In the genomic region with DNA sequence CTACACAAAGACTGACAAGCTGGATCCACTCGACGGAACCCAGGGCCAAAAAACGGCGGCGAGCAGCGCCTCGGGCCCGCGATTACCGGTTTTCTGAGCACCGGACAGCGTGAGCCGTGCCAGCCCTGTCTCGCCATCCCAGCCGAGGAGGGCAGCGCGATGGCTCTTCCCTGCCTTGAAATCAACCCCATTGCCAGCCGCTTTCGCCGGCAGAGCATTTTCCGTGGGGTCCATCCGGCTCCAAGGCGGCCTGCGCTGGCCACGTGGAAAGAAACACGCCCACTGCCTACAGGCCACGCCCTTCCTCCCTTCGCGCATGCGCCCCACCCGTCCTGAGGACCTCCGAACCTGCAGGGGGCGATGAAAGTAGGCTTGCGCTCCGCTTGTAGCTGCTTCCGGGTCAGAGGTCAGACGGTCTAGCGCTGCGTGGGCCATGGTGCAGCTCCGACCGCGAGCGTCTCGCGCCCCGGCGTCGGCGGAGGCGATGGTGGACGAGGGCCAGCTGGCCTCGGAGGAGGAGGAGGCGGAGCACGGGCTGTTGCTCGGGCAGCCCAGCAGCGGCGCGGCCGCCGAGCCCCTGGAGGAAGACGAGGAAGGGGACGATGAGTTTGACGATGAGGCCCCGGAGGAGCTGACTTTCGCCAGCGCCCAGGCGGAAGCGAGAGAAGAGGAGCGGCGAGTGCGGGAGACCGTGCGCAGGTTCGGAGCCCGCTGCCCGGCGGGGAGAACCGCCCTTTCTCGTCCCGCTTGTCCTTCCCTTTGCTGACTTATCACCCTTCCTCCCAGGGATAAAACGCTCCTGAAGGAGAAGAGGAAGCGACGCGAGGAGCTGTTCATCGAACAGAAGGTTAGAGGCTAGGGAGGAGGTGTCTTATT, we compare ENCODE assay signal across 1 cellular context.
TF ChIP-seq lines count a peak whose summit lies in the region.

Gene NOL7, plus strand, starts transcription at position 410 of the 876 bp plus-strand sequence. Its CDS starts 24 bp downstream, at position 434.

TF ChIP-seq in K562, 482 proteins besides CTCF, POLR2A, EP300 and RAD21 (continued from another document and continues in another):
- TF ChIP-seq ARHGAP35 (IDR thresholded peaks at IDR 0.05; ENCODE audit: partially characterized antibody) (no peak), ARID3B (CRISPR knock-in tag; IDR thresholded peaks at IDR 0.05; ENCODE audit: borderline replicate concordance) (0 out of 2 replicates have a peak, but pooled peaks have one; percentile 58), ZFX (CRISPR knock-in tag; IDR thresholded peaks at IDR 0.05) (peak; percentile 99), ZNF23 (CRISPR knock-in tag; IDR thresholded peaks at IDR 0.05) (no peak), RBM34 (IDR thresholded peaks at IDR 0.05; ENCODE audit: borderline replicate concordance, insufficient read depth, low read length) (no peak), SRSF1 (IDR thresholded peaks at IDR 0.05; ENCODE audit: low read depth, low read length) (no peak), PYGO2 (tag; IDR thresholded peaks at IDR 0.05) (no peak), ZNF280A (IDR thresholded peaks at IDR 0.05; ENCODE audit: low read depth, partially characterized antibody) (no peak), POLR2AphosphoS5 (IDR thresholded peaks at IDR 0.05; ENCODE audit: control insufficient read depth, insufficient read depth, low read depth, low read length) (peak; percentile 94), ZNF75A (CRISPR knock-in tag; IDR thresholded peaks at IDR 0.05) (peak; percentile 13; the same call in 1 of the 2 replicates), NFATC3 (IDR thresholded peaks at IDR 0.05) (no peak), ZNF699 (CRISPR knock-in tag; IDR thresholded peaks at IDR 0.05; ENCODE audit: insufficient replicate concordance) (no peak), NELFE (IDR thresholded peaks at IDR 0.05; ENCODE audit: insufficient read depth, insufficient read length) (no peak), SIN3A (IDR thresholded peaks at IDR 0.05; ENCODE audit: borderline replicate concordance in 2 of 2, control insufficient read depth in 1 of 2, low read depth in 2 of 2, low read length in 2 of 2) (peak; percentile 82 to 97), ZBTB8A (IDR thresholded peaks at IDR 0.05; ENCODE audit: partially characterized antibody) (no peak), NR2C1 (IDR thresholded peaks at IDR 0.05) (peak; percentile 100), NR2C1 (tag; IDR thresholded peaks at IDR 0.05) (peak; percentile 100), BHLHE40 (IDR thresholded peaks at IDR 0.05; ENCODE audit: low read length) (peak; percentile 52), AFF1 (IDR thresholded peaks at IDR 0.05; ENCODE audit: low read depth in 1 of 2, partially characterized antibody in 2 of 2) (peak in 1 of 2 experiments; percentile 25), C11orf30 (IDR thresholded peaks at IDR 0.05; ENCODE audit: low read depth) (peak; percentile 98), STAT6 (CRISPR knock-in tag; IDR thresholded peaks at IDR 0.05) (no peak; the same call in 1 of the 2 replicates), POLR2G (IDR thresholded peaks at IDR 0.05; ENCODE audit: low read depth, low read length) (peak; percentile 98), MIER1 (IDR thresholded peaks at IDR 0.05; ENCODE audit: low read depth) (no peak), PREB (CRISPR knock-in tag; IDR thresholded peaks at IDR 0.05) (no peak), ZNF124 (CRISPR knock-in tag; IDR thresholded peaks at IDR 0.05) (no peak), KAT7 (CRISPR knock-in tag; IDR thresholded peaks at IDR 0.05; ENCODE audit: borderline replicate concordance) (peak; percentile 99), NFIX (CRISPR knock-in tag; IDR thresholded peaks at IDR 0.05; ENCODE audit: low read depth) (no peak), TBL1XR1 (IDR thresholded peaks at IDR 0.05; ENCODE audit: low read length in 2 of 2) (peak; percentile 69 to 99), EHMT2 (IDR thresholded peaks at IDR 0.05) (peak; percentile 63; the same call in 1 of the 2 replicates)
- TF ChIP-seq, protein P1, sequence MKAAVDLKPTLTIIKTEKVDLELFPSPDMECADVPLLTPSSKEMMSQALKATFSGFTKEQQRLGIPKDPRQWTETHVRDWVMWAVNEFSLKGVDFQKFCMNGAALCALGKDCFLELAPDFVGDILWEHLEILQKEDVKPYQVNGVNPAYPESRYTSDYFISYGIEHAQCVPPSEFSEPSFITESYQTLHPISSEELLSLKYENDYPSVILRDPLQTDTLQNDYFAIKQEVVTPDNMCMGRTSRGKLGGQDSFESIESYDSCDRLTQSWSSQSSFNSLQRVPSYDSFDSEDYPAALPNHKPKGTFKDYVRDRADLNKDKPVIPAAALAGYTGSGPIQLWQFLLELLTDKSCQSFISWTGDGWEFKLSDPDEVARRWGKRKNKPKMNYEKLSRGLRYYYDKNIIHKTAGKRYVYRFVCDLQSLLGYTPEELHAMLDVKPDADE (conservative IDR thresholded peaks at IDR 0.05; ENCODE audit: control insufficient read depth, low read depth, low read length) = peak; percentile 91
- TF ChIP-seq, protein P2, sequence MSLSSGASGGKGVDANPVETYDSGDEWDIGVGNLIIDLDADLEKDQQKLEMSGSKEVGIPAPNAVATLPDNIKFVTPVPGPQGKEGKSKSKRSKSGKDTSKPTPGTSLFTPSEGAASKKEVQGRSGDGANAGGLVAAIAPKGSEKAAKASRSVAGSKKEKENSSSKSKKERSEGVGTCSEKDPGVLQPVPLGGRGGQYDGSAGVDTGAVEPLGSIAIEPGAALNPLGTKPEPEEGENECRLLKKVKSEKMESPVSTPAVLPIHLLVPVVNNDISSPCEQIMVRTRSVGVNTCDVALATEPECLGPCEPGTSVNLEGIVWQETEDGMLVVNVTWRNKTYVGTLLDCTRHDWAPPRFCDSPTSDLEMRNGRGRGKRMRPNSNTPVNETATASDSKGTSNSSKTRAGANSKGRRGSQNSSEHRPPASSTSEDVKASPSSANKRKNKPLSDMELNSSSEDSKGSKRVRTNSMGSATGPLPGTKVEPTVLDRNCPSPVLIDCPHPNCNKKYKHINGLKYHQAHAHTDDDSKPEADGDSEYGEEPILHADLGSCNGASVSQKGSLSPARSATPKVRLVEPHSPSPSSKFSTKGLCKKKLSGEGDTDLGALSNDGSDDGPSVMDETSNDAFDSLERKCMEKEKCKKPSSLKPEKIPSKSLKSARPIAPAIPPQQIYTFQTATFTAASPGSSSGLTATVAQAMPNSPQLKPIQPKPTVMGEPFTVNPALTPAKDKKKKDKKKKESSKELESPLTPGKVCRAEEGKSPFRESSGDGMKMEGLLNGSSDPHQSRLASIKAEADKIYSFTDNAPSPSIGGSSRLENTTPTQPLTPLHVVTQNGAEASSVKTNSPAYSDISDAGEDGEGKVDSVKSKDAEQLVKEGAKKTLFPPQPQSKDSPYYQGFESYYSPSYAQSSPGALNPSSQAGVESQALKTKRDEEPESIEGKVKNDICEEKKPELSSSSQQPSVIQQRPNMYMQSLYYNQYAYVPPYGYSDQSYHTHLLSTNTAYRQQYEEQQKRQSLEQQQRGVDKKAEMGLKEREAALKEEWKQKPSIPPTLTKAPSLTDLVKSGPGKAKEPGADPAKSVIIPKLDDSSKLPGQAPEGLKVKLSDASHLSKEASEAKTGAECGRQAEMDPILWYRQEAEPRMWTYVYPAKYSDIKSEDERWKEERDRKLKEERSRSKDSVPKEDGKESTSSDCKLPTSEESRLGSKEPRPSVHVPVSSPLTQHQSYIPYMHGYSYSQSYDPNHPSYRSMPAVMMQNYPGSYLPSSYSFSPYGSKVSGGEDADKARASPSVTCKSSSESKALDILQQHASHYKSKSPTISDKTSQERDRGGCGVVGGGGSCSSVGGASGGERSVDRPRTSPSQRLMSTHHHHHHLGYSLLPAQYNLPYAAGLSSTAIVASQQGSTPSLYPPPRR (CRISPR knock-in tag; IDR thresholded peaks at IDR 0.05; ENCODE audit: borderline replicate concordance) = peak; percentile 99
- TF ChIP-seq, protein P3, sequence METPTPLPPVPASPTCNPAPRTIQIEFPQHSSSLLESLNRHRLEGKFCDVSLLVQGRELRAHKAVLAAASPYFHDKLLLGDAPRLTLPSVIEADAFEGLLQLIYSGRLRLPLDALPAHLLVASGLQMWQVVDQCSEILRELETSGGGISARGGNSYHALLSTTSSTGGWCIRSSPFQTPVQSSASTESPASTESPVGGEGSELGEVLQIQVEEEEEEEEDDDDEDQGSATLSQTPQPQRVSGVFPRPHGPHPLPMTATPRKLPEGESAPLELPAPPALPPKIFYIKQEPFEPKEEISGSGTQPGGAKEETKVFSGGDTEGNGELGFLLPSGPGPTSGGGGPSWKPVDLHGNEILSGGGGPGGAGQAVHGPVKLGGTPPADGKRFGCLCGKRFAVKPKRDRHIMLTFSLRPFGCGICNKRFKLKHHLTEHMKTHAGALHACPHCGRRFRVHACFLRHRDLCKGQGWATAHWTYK (CRISPR knock-in tag; IDR thresholded peaks at IDR 0.05) = peak; percentile 76
- TF ChIP-seq, protein P4, sequence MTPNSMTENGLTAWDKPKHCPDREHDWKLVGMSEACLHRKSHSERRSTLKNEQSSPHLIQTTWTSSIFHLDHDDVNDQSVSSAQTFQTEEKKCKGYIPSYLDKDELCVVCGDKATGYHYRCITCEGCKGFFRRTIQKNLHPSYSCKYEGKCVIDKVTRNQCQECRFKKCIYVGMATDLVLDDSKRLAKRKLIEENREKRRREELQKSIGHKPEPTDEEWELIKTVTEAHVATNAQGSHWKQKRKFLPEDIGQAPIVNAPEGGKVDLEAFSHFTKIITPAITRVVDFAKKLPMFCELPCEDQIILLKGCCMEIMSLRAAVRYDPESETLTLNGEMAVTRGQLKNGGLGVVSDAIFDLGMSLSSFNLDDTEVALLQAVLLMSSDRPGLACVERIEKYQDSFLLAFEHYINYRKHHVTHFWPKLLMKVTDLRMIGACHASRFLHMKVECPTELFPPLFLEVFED (CRISPR knock-in tag; conservative IDR thresholded peaks at IDR 0.05) = no peak; the same call in 1 of the 2 replicates
